In the genomic region with DNA sequence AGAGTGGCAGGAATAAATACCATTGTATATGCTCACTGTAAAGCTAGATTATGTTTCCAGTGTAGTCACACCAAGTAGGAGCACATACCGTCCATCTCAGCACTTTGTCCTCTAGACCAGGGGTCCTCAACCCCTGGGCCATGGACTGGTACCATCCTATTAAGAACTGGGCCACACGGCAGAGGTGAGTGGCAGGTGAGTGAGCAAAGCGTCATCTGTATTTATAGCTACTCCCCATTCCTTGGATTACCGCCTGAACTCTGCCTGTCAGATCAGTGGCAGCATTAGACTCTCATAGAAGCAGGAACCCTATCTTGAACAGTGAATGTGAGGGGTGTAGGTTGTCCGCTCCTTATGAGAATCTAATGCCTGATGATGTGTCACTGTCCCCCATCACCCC, we compare ENCODE assay signal across 29 cellular contexts.
"Had no signal": no experiment of that assay in that cellular context is flagged by ENCODE, and none has a peak within 500 bp of the region (broad histone marks: within the 10 kb centered on the region; RNA-seq: fewer than 3 reads in every experiment).

No MANE protein-coding gene starts in this region.

- H3K4me3 ChIP-seq: ascending aorta, colonic mucosa, esophagus squamous epithelium had no signal

- DNase-seq: activated CD4-positive, alpha-beta memory T cell treated with anti-CD3 and anti-CD28 coated beads for 36 hours; activated CD4-positive, alpha-beta T cell treated with anti-CD3 and anti-CD28 coated beads for 36 hours; activated CD4-positive, alpha-beta T cell treated with anti-CD3 and anti-CD28 coated beads, Interleukin-2, amount 10 ng/mL, durations not matched to agents 24 days and 14 days; activated CD4-positive, CD25-positive, alpha-beta regulatory T cell; activated CD4-positive, CD25-positive, alpha-beta regulatory T cell treated with anti-CD3 and anti-CD28 coated beads, Interleukin-2, amount 50 U/mL, for 72 hours; activated CD8-positive, alpha-beta memory T cell treated with anti-CD3 and anti-CD28 coated beads, Interleukin-2, amount 10 ng/mL, durations not matched to agents 7 days and 5 days; activated CD8-positive, alpha-beta memory T cell treated with anti-CD3 and anti-CD28 coated beads, Interleukin-2, amount 50 U/mL, for 4 hours; activated CD8-positive, alpha-beta T cell treated with anti-CD3 and anti-CD28 coated beads, Interleukin-2, amount 10 ng/mL, durations not matched to agents 7 days and 5 days; activated gamma-delta T cell; activated naive CD4-positive, alpha-beta T cell; activated naive CD4-positive, alpha-beta T cell treated with anti-CD3 and anti-CD28 coated beads, Interleukin-2, amount 10 ng/mL, durations not matched to agents 7 days and 5 days; activated naive CD8-positive, alpha-beta T cell treated with anti-CD3 and anti-CD28 coated beads, Interleukin-2, amount 10 ng/mL, durations not matched to agents 7 days and 5 days; activated T-cell treated with anti-CD3 and anti-CD28 coated beads, Interleukin-2, amount 50 U/mL, for 24 hours; activated T-cell treated with anti-CD3 and anti-CD28 coated beads, Interleukin-2, amount 50 U/mL, for 72 hours; central memory CD4-positive, alpha-beta T cell; cerebellar nuclear complex; colonic mucosa; effector CD8-positive, alpha-beta T cell; esophagus squamous epithelium; foreskin melanocyte; T-helper 1 cell; T-helper 2 cell had no signal

- H3K27ac ChIP-seq: ascending aorta, colonic mucosa, epithelial cell of prostate, esophagus squamous epithelium had no signal

- H3K36me3 Mint-ChIP-seq: activated CD4-positive, alpha-beta memory T cell treated with anti-CD3 and anti-CD28 coated beads for 36 hours; activated CD8-positive, alpha-beta memory T cell treated with anti-CD3 and anti-CD28 coated beads, Interleukin-2, amount 10 ng/mL, durations not matched to agents 7 days and 5 days; activated naive CD4-positive, alpha-beta T cell treated with anti-CD3 and anti-CD28 coated beads, Interleukin-2, amount 10 ng/mL, durations not matched to agents 7 days and 5 days; activated naive CD4-positive, alpha-beta T cell treated with anti-CD3 and anti-CD28 coated beads, Interleukin-2, amount 50 U/mL, for 72 hours; activated naive CD8-positive, alpha-beta T cell treated with anti-CD3 and anti-CD28 coated beads, Interleukin-2, amount 10 ng/mL, durations not matched to agents 7 days and 5 days; brain had no signal

- H3K4me1 Mint-ChIP-seq: activated CD4-positive, alpha-beta T cell treated with anti-CD3 and anti-CD28 coated beads for 36 hours; activated CD4-positive, alpha-beta T cell treated with anti-CD3 and anti-CD28 coated beads, Interleukin-2, amount 10 ng/mL, durations not matched to agents 24 days and 14 days; activated CD8-positive, alpha-beta memory T cell treated with anti-CD3 and anti-CD28 coated beads, Interleukin-2, amount 10 ng/mL, durations not matched to agents 7 days and 5 days; activated naive CD4-positive, alpha-beta T cell treated with anti-CD3 and anti-CD28 coated beads, Interleukin-2, amount 10 ng/mL, durations not matched to agents 7 days and 5 days; activated naive CD8-positive, alpha-beta T cell treated with anti-CD3 and anti-CD28 coated beads, Interleukin-2, amount 10 ng/mL, durations not matched to agents 7 days and 5 days had no signal

- H3K9me3 Mint-ChIP-seq: activated CD4-positive, alpha-beta memory T cell treated with anti-CD3 and anti-CD28 coated beads for 36 hours; activated CD4-positive, alpha-beta T cell treated with anti-CD3 and anti-CD28 coated beads, Interleukin-2, amount 10 ng/mL, durations not matched to agents 24 days and 14 days; activated naive CD8-positive, alpha-beta T cell treated with anti-CD3 and anti-CD28 coated beads, Interleukin-2, amount 10 ng/mL, durations not matched to agents 7 days and 5 days; activated T-cell treated with anti-CD3 and anti-CD28 coated beads, Interleukin-2, amount 50 U/mL, for 24 hours; activated T-cell treated with anti-CD3 and anti-CD28 coated beads, Interleukin-2, amount 50 U/mL, for 72 hours; brain had no signal

- H3K27me3 ChIP-seq: ascending aorta, colonic mucosa, esophagus squamous epithelium had no signal

- H3K9me3 ChIP-seq: ascending aorta, colonic mucosa, esophagus squamous epithelium had no signal

- H3K27ac Mint-ChIP-seq: activated CD4-positive, alpha-beta memory T cell treated with anti-CD3 and anti-CD28 coated beads for 36 hours; activated CD4-positive, alpha-beta T cell treated with anti-CD3 and anti-CD28 coated beads for 36 hours; activated CD4-positive, alpha-beta T cell treated with anti-CD3 and anti-CD28 coated beads, Interleukin-2, amount 10 ng/mL, durations not matched to agents 24 days and 14 days; activated CD8-positive, alpha-beta memory T cell treated with anti-CD3 and anti-CD28 coated beads, Interleukin-2, amount 10 ng/mL, durations not matched to agents 7 days and 5 days; activated CD8-positive, alpha-beta T cell treated with anti-CD3 and anti-CD28 coated beads, Interleukin-2, amount 10 ng/mL, durations not matched to agents 7 days and 5 days; activated naive CD4-positive, alpha-beta T cell treated with anti-CD3 and anti-CD28 coated beads, Interleukin-2, amount 10 ng/mL, durations not matched to agents 7 days and 5 days; activated naive CD4-positive, alpha-beta T cell treated with anti-CD3 and anti-CD28 coated beads, Interleukin-2, amount 50 U/mL, for 72 hours; activated naive CD8-positive, alpha-beta T cell treated with anti-CD3 and anti-CD28 coated beads, Interleukin-2, amount 10 ng/mL, durations not matched to agents 7 days and 5 days; activated T-cell treated with anti-CD3 and anti-CD28 coated beads, Interleukin-2, amount 50 U/mL, for 24 hours; activated T-cell treated with anti-CD3 and anti-CD28 coated beads, Interleukin-2, amount 50 U/mL, for 72 hours; brain had no signal

- ATAC-seq: activated CD4-positive, alpha-beta T cell treated with anti-CD3 and anti-CD28 coated beads for 36 hours; activated CD8-positive, alpha-beta memory T cell treated with anti-CD3 and anti-CD28 coated beads, Interleukin-2, amount 10 ng/mL, durations not matched to agents 7 days and 5 days; activated CD8-positive, alpha-beta T cell treated with anti-CD3 and anti-CD28 coated beads, Interleukin-2, amount 10 ng/mL, durations not matched to agents 7 days and 5 days; activated naive CD4-positive, alpha-beta T cell treated with anti-CD3 and anti-CD28 coated beads, Interleukin-2, amount 50 U/mL, for 72 hours; activated T-cell treated with anti-CD3 and anti-CD28 coated beads, Interleukin-2, amount 50 U/mL, for 72 hours had no signal

- H3K27me3 Mint-ChIP-seq: activated CD4-positive, alpha-beta memory T cell treated with anti-CD3 and anti-CD28 coated beads for 36 hours; activated CD4-positive, alpha-beta T cell treated with anti-CD3 and anti-CD28 coated beads for 36 hours; activated CD4-positive, alpha-beta T cell treated with anti-CD3 and anti-CD28 coated beads, Interleukin-2, amount 10 ng/mL, durations not matched to agents 24 days and 14 days; activated CD8-positive, alpha-beta memory T cell treated with anti-CD3 and anti-CD28 coated beads, Interleukin-2, amount 10 ng/mL, durations not matched to agents 7 days and 5 days; activated naive CD4-positive, alpha-beta T cell treated with anti-CD3 and anti-CD28 coated beads, Interleukin-2, amount 10 ng/mL, durations not matched to agents 7 days and 5 days; activated naive CD8-positive, alpha-beta T cell treated with anti-CD3 and anti-CD28 coated beads, Interleukin-2, amount 10 ng/mL, durations not matched to agents 7 days and 5 days; activated T-cell treated with anti-CD3 and anti-CD28 coated beads, Interleukin-2, amount 50 U/mL, for 24 hours; brain had no signal

- H3K4me3 Mint-ChIP-seq: activated CD4-positive, alpha-beta memory T cell treated with anti-CD3 and anti-CD28 coated beads for 36 hours; activated CD4-positive, alpha-beta T cell treated with anti-CD3 and anti-CD28 coated beads for 36 hours; activated CD4-positive, alpha-beta T cell treated with anti-CD3 and anti-CD28 coated beads, Interleukin-2, amount 10 ng/mL, durations not matched to agents 24 days and 14 days; activated CD8-positive, alpha-beta memory T cell treated with anti-CD3 and anti-CD28 coated beads, Interleukin-2, amount 10 ng/mL, durations not matched to agents 7 days and 5 days; activated CD8-positive, alpha-beta T cell treated with anti-CD3 and anti-CD28 coated beads, Interleukin-2, amount 10 ng/mL, durations not matched to agents 7 days and 5 days; activated naive CD4-positive, alpha-beta T cell treated with anti-CD3 and anti-CD28 coated beads, Interleukin-2, amount 10 ng/mL, durations not matched to agents 7 days and 5 days; activated naive CD8-positive, alpha-beta T cell treated with anti-CD3 and anti-CD28 coated beads, Interleukin-2, amount 10 ng/mL, durations not matched to agents 7 days and 5 days; activated T-cell treated with anti-CD3 and anti-CD28 coated beads, Interleukin-2, amount 50 U/mL, for 24 hours; activated T-cell treated with anti-CD3 and anti-CD28 coated beads, Interleukin-2, amount 50 U/mL, for 72 hours; brain had no signal

- H3K36me3 ChIP-seq: ascending aorta, colonic mucosa, esophagus squamous epithelium had no signal

- FAIRE-seq: bronchial epithelial cell, endometrium, endothelial cell of umbilical vein had no signal

- H3K4me1 ChIP-seq: colonic mucosa, esophagus squamous epithelium had no signal
